In genomic region chr2:224645722-224646121, GRCh38 we compare ENCODE assay signal across 15 cellular contexts.
DNase-seq lines count a peak whose midpoint lies in the region; ATAC-seq and TF ChIP-seq lines count a peak whose summit lies in the region.
"Had no signal": no experiment of that assay in that cellular context is flagged by ENCODE, and none has a peak within 500 bp of the region (broad histone marks: within the 10 kb centered on the region; RNA-seq: fewer than 3 reads in every experiment).

No MANE protein-coding gene starts in this region.

- TF ChIP-seq CTCF in HEK293 (tag by site-specific recombination; IDR thresholded peaks at IDR 0.05) = no peak
- no peak for TF ChIP-seq CTCF in RWPE2 (IDR thresholded peaks at IDR 0.05; ENCODE audit: poor library complexity, severe bottlenecking)

- POLR2A ChIA-PET in HEK293 (lab: Yijun Ruan, JAX) = no interaction called here

- no peaks in the 10 kb centered on the region for H3K36me3 ChIP-seq in HEK293 (ENCODE audit: control insufficient read depth in 2 of 2, insufficient read depth in 1 of 2, low read length in 2 of 2)
- no peaks in the 10 kb centered on the region for H3K36me3 ChIP-seq in RWPE2 (ENCODE audit: low read depth)
- H3K36me3 ChIP-seq in mucosa of stomach (ENCODE audit: control insufficient read depth, insufficient read depth, low read length) = no peaks in the 10 kb centered on the region
- H3K36me3 ChIP-seq: brain microvascular endothelial cell, thoracic aorta had no signal

- ATAC-seq in RWPE2 (ENCODE audit: low read depth) (0 out of 3 replicates have a peak, but pooled peaks have one; percentile 17), GM21576 (IDR thresholded peaks at IDR 0.05; ENCODE audit: unreplicated experiment) (no peak)

- CTCF ChIA-PET in HEK293 (lab: Yijun Ruan, JAX) = interaction anchor here (0.5 to 2.3 kb wide), 16 partner anchors 9 to 985 kb away, joined by 3 to 13 read pairs (median 3); no protein-coding TSS in a partner anchor

- no peaks in the 10 kb centered on the region for H3K27me3 ChIP-seq in RWPE2 (ENCODE audit: insufficient read depth, poor library complexity, severe bottlenecking)
- no peaks in the 10 kb centered on the region for H3K27me3 ChIP-seq in mucosa of stomach (ENCODE audit: control insufficient read depth, insufficient read depth, low read length)
- H3K27me3 ChIP-seq: brain microvascular endothelial cell had no signal

- H3K4me1 ChIP-seq in HEK293 (ENCODE audit: control insufficient read depth, insufficient read depth, low read length) (no peaks in the 10 kb centered on the region), RWPE2 (ENCODE audit: insufficient read depth, poor library complexity, severe bottlenecking) (no peaks in the 10 kb centered on the region), mucosa of stomach (ENCODE audit: control insufficient read depth, insufficient read depth, low read length) (peaks cover 6% of the 10 kb centered on the region)

- DNase-seq in NCI-H146 treated with DMSO at 0.1 percent for 48 hours (lab: John Stamatoyannopoulos, UW; ENCODE audit: unreplicated experiment) (peak; percentile 51), RWPE2 (ENCODE audit: low spot score) (no peak), germinal center (ENCODE audit: low spot score) (no peak), kidney glomerular epithelial cell (lab: John Stamatoyannopoulos, UW) (no peak)
- DNase-seq: C1 segment of cervical spinal cord; DMS79 treated with DMSO at 0.1 percent for 48 hours; NCI-H187 treated with DMSO at 0.1 percent for 48 hours; stimulated activated CD4-positive, alpha-beta T cell treated with anti-CD3 and anti-CD28 coated beads, Interleukin-4, amount 100 ng/mL, for 1 hour; stimulated activated CD8-positive, alpha-beta memory T cell treated with anti-CD3 and anti-CD28 coated beads, Interleukin-4, amount 100 ng/mL, for 48 hours; T-helper 9 cell had no signal

- H3K27ac ChIP-seq in HEK293 (ENCODE audit: extremely low read depth, low read depth, low read length) (no peak overlapping the region), RWPE2 (ENCODE audit: poor library complexity, severe bottlenecking) (no peak overlapping the region)
- H3K27ac ChIP-seq: brain microvascular endothelial cell, thoracic aorta had no signal

- H3K4me3 ChIP-seq in HEK293 (ENCODE audit: low read depth, low read length) (no peak overlapping the region), RWPE2 (ENCODE audit: severe bottlenecking) (no peak overlapping the region), mucosa of stomach (ENCODE audit: low read length) (peak overlapping the region; percentile 0)
- H3K4me3 ChIP-seq: thoracic aorta had no signal

- H3K9me3 ChIP-seq in HEK293 (ENCODE audit: control insufficient read depth, insufficient read depth, low read depth, low read length) (no peaks in the 10 kb centered on the region), RWPE2 (ENCODE audit: severe bottlenecking) (no peaks in the 10 kb centered on the region), mucosa of stomach (ENCODE audit: control insufficient read depth, low read length) (no peaks in the 10 kb centered on the region)
- H3K9me3 ChIP-seq: thoracic aorta had no signal

- H3K9ac ChIP-seq in mucosa of stomach (ENCODE audit: low read length) = no peak overlapping the region

TF ChIP-seq in HEK293, 187 proteins besides CTCF, POLR2A, EP300 and RAD21:
- no peak for TF ChIP-seq YY2 (tag by site-specific recombination; IDR thresholded peaks at IDR 0.05)
- TF ChIP-seq ZBTB17 (tag by site-specific recombination; IDR thresholded peaks at IDR 0.05) = peak; percentile 67
TF ChIP-seq in HEK293: peak in this region for 1.
